In the genomic region with DNA sequence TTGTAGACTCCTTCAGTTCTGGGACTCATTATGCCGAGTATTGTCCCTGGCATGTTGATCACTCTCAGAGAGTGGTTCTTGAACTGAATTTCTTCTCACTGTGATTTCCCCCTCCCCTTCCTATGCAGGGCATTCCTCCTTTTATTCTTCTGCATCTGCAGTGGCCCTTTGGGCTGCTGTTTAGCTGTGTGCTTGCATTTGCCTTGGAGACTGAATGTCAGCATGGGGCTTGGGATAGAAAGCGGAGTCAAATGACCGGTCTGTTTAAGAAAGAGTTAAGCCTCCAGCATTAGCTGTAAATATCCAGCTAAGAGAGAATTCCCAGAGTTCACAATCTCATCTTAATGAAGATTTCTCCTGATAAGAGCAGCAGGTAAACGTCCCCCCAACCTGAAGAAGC, we compare ENCODE assay signal across 32 cellular contexts.
DNase-seq lines count a peak whose midpoint lies in the region; ATAC-seq, FAIRE-seq and TF ChIP-seq lines count a peak whose summit lies in the region.
"Had no signal": no experiment of that assay in that cellular context is flagged by ENCODE, and none has a peak within 500 bp of the region (broad histone marks: within the 10 kb centered on the region; RNA-seq: fewer than 3 reads in every experiment).

No MANE protein-coding gene starts in this region.

- peak overlapping the region; percentile 82 for H3K27ac Mint-ChIP-seq in endodermal cell
- H3K27ac Mint-ChIP-seq: activated CD4-positive, alpha-beta T cell treated with anti-CD3 and anti-CD28 coated beads, Interleukin-2, amount 10 ng/mL, durations not matched to agents 24 days and 14 days; activated naive CD8-positive, alpha-beta T cell treated with anti-CD3 and anti-CD28 coated beads, Interleukin-2, amount 50 U/mL, for 24 hours; activated T-cell treated with anti-CD3 and anti-CD28 coated beads, Interleukin-2, amount 50 U/mL, for 24 hours; CD8-positive, alpha-beta T cell; T-helper 2 cell treated with Interferon-gamma antibody and Interleukin-4, amounts not matched to agents 5 μg/mL and 100 μg/mL, for 36 hours had no signal

- H3K4me2 ChIP-seq in HepG2 (ENCODE audit: low read depth, low read length) (no peak overlapping the region), OCI-LY7 (ENCODE audit: low read length) (no peak overlapping the region)
- H3K4me2 ChIP-seq: KMS-11 had no signal

- no peak overlapping the region for H3K4me3 ChIP-seq in HepG2 (replicated peaks in 1 of 3; ENCODE audit: insufficient read depth in 1 of 3, low read depth in 2 of 3, low read length in 3 of 3)
- no peak overlapping the region for H3K4me3 ChIP-seq in right lobe of liver
- no peak overlapping the region for H3K4me3 ChIP-seq in endodermal cell (ENCODE audit: low read length)
- H3K4me3 ChIP-seq in mesodermal cell (ENCODE audit: extremely low read depth, insufficient read depth, low read length, poor library complexity, severe bottlenecking) = no peak overlapping the region
- no peak overlapping the region for H3K4me3 ChIP-seq in OCI-LY7 (ENCODE audit: low read depth, low read length, poor library complexity, severe bottlenecking)
- H3K4me3 ChIP-seq: dorsolateral prefrontal cortex, lower lobe of right lung, prostate gland had no signal

- H3K27me3 ChIP-seq in HepG2 (ENCODE audit: control insufficient read depth in 1 of 2, insufficient read depth in 2 of 2, low read length in 2 of 2) = no peaks in the 10 kb centered on the region; a peak in 1 of 5 replicates
- H3K27me3 ChIP-seq in right lobe of liver = no peaks in the 10 kb centered on the region
- H3K27me3 ChIP-seq in endodermal cell (ENCODE audit: control insufficient read depth, insufficient read depth, low read length, poor library complexity, severe bottlenecking) = no peaks in the 10 kb centered on the region
- H3K27me3 ChIP-seq: neutrophil had no signal

- no peak for TF ChIP-seq EP300 in HepG2 (IDR thresholded peaks at IDR 0.05; ENCODE audit: low read depth in 2 of 2, low read length in 2 of 2)
- no peak for TF ChIP-seq EP300 in HepG2 (CRISPR knock-in tag; IDR thresholded peaks at IDR 0.05; ENCODE audit: borderline replicate concordance)

- intact Hi-C loops in HepG2 (cut with micrococcal nuclease; ENCODE audit: unreplicated experiment) = no loop called here
- intact Hi-C loops in right lobe of liver (cut with DNase I) = no loop called here
- intact Hi-C loops in OCI-LY7 (cut with micrococcal nuclease; ENCODE audit: unreplicated experiment) = no loop called here

- WGBS in HepG2 (ENCODE audit: low lambda C conversion rate) = 60% methylated on average over 4 of the region's 4 CpGs
- 45% methylated on average over 4 of the region's 4 CpGs for WGBS in right lobe of liver (ENCODE audit: insufficient coverage, low coverage, low lambda C conversion rate, missing lambda C conversion rate)
- WGBS in endodermal cell (ENCODE audit: insufficient coverage in 1 of 2, insufficient read length in 1 of 2), 2 experiments = 24 to 43% methylated on average over 1 to 4 of the region's 4 CpGs
- 40 to 50% methylated on average over 1 of the region's 4 CpGs for WGBS in mesodermal cell (ENCODE audit: insufficient coverage in 2 of 2), 2 experiments

- TF ChIP-seq POLR2A in HepG2 (IDR thresholded peaks at IDR 0.05; ENCODE audit: insufficient read depth in 1 of 2, low read depth in 2 of 2, low read length in 2 of 2) = no peak
- TF ChIP-seq POLR2A in right lobe of liver (IDR thresholded peaks at IDR 0.05) = no peak

- H2AFZ ChIP-seq in HepG2 (ENCODE audit: low read length) = no peak overlapping the region
- no peak overlapping the region for H2AFZ ChIP-seq in OCI-LY7 (ENCODE audit: low read length)

- ATAC-seq in HepG2 (no peak), right lobe of liver (no peak)
- ATAC-seq: activated naive CD8-positive, alpha-beta T cell treated with anti-CD3 and anti-CD28 coated beads, Interleukin-2, amount 50 U/mL, for 24 hours; CD8-positive, alpha-beta T cell; lower lobe of right lung; stimulated activated naive CD8-positive, alpha-beta T cell treated with anti-CD3 and anti-CD28 coated beads, Interleukin-15, amount 100 ng/mL, for 72 hours had no signal

- H4K20me1 ChIP-seq in HepG2 (ENCODE audit: insufficient read depth, low read length) (no peaks in the 10 kb centered on the region), OCI-LY7 (ENCODE audit: insufficient read depth, low read length) (no peaks in the 10 kb centered on the region)

- in situ Hi-C loops in HepG2 (cut with HindIII; ENCODE audit: extremely low pct_ligation_motif_present, low pct_unique_long_range_greater_than_20kb) = no loop called here

- H3K9me3 ChIP-seq in HepG2 (ENCODE audit: low read length) (no peaks in the 10 kb centered on the region), right lobe of liver (no peaks in the 10 kb centered on the region), endodermal cell (ENCODE audit: control insufficient read depth, low read length) (peaks cover 44% of the 10 kb centered on the region), mesodermal cell (ENCODE audit: control insufficient read depth, low read length) (no peaks in the 10 kb centered on the region), OCI-LY7 (ENCODE audit: low read length) (no peaks in the 10 kb centered on the region)
- H3K9me3 ChIP-seq: lower lobe of right lung, neutrophil, prostate gland had no signal

- CTCF ChIA-PET in HepG2 (lab: Yijun Ruan, JAX; ENCODE audit: low intra/inter-chr PET ratio, low total read pairs) (no interaction called here), OCI-LY7 (lab: Charles Lee; ENCODE audit: unreplicated experiment) (no interaction called here)

- H3K27ac ChIP-seq in HepG2 (ENCODE audit: extremely low read length, insufficient read depth, low read length) = no peak overlapping the region
- no peak overlapping the region for H3K27ac ChIP-seq in right lobe of liver
- H3K27ac ChIP-seq in endodermal cell (ENCODE audit: low read depth, low read length) = peak overlapping the region; percentile 52
- H3K27ac ChIP-seq in mesodermal cell (ENCODE audit: low read depth, low read length, severe bottlenecking) = peak overlapping the region; percentile 41
- H3K27ac ChIP-seq in OCI-LY7 (ENCODE audit: low read depth, low read length, poor library complexity, severe bottlenecking) = no peak overlapping the region
- H3K27ac ChIP-seq: dorsolateral prefrontal cortex, KMS-11, lower lobe of right lung, neutrophil, prostate gland, VCaP had no signal

- H3K9ac ChIP-seq in HepG2 (ENCODE audit: insufficient read depth, low read depth, low read length) (no peak overlapping the region), endodermal cell (ENCODE audit: extremely low read depth, low read length, poor library complexity, severe bottlenecking) (no peak overlapping the region)
- H3K9ac ChIP-seq: KMS-11 had no signal

- H3K36me3 Mint-ChIP-seq in endodermal cell (ENCODE audit: low read depth) = peaks cover 12% of the 10 kb centered on the region
- H3K36me3 Mint-ChIP-seq: CD8-positive, alpha-beta T cell had no signal

- no peak for TF ChIP-seq RAD21 in HepG2 (CRISPR knock-in tag; IDR thresholded peaks at IDR 0.05)

- no peaks in the 10 kb centered on the region for H3K27me3 Mint-ChIP-seq in endodermal cell (ENCODE audit: insufficient read depth)
- H3K27me3 Mint-ChIP-seq: activated CD4-positive, alpha-beta T cell treated with anti-CD3 and anti-CD28 coated beads, Interleukin-2, amount 10 ng/mL, durations not matched to agents 24 days and 14 days had no signal

- peaks cover 26% of the 10 kb centered on the region for H3K9me3 Mint-ChIP-seq in endodermal cell
- H3K9me3 Mint-ChIP-seq: activated CD4-positive, alpha-beta T cell treated with anti-CD3 and anti-CD28 coated beads, Interleukin-2, amount 10 ng/mL, durations not matched to agents 24 days and 14 days; activated naive CD8-positive, alpha-beta T cell treated with anti-CD3 and anti-CD28 coated beads, Interleukin-2, amount 50 U/mL, for 24 hours; activated T-cell treated with anti-CD3 and anti-CD28 coated beads, Interleukin-2, amount 50 U/mL, for 24 hours; CD8-positive, alpha-beta T cell; central memory CD8-positive, alpha-beta T cell; stimulated activated naive CD8-positive, alpha-beta T cell treated with anti-CD3 and anti-CD28 coated beads, Interleukin-15, amount 100 ng/mL, for 72 hours; T-helper 2 cell treated with Interferon-gamma antibody and Interleukin-4, amounts not matched to agents 5 μg/mL and 100 μg/mL, for 36 hours had no signal

- no peak overlapping the region for H3K4me3 Mint-ChIP-seq in endodermal cell
- H3K4me3 Mint-ChIP-seq: activated CD4-positive, alpha-beta T cell treated with anti-CD3 and anti-CD28 coated beads, Interleukin-2, amount 10 ng/mL, durations not matched to agents 24 days and 14 days; activated naive CD8-positive, alpha-beta T cell treated with anti-CD3 and anti-CD28 coated beads, Interleukin-2, amount 50 U/mL, for 24 hours; activated T-cell treated with anti-CD3 and anti-CD28 coated beads, Interleukin-2, amount 50 U/mL, for 24 hours; CD8-positive, alpha-beta T cell; central memory CD8-positive, alpha-beta T cell; stimulated activated naive CD8-positive, alpha-beta T cell treated with anti-CD3 and anti-CD28 coated beads, Interleukin-15, amount 100 ng/mL, for 72 hours; T-helper 2 cell treated with Interferon-gamma antibody and Interleukin-4, amounts not matched to agents 5 μg/mL and 100 μg/mL, for 36 hours had no signal

- peaks cover 18% of the 10 kb centered on the region for H3K4me1 ChIP-seq in HepG2 (ENCODE audit: insufficient read depth, low read length)
- H3K4me1 ChIP-seq in right lobe of liver = no peaks in the 10 kb centered on the region
- H3K4me1 ChIP-seq in endodermal cell (ENCODE audit: control insufficient read depth, insufficient read depth, low read length) = peaks cover 11% of the 10 kb centered on the region
- H3K4me1 ChIP-seq in mesodermal cell (ENCODE audit: control insufficient read depth, insufficient read depth, low read length, poor library complexity, severe bottlenecking) = peaks cover 5% of the 10 kb centered on the region
- no peaks in the 10 kb centered on the region for H3K4me1 ChIP-seq in OCI-LY7 (ENCODE audit: insufficient read depth, low read length, poor library complexity, severe bottlenecking)
- H3K4me1 ChIP-seq: lower lobe of right lung, prostate gland had no signal

- DNase-seq in HepG2 (ENCODE audit: low spot score) (no peak), right lobe of liver (no peak), endodermal cell (peak; percentile 84), OCI-LY7 (ENCODE audit: low spot score) (no peak), NCI-H2029 treated with DMSO at 0.1 percent for 48 hours (lab: John Stamatoyannopoulos, UW) (no peak), T-helper 2 cell (no peak)
- no peak for DNase-seq in stimulated activated CD4-positive, alpha-beta T cell treated with anti-CD3 and anti-CD28 coated beads, Interleukin-15, amount 100 ng/mL, for 24 hours
- DNase-seq: activated CD4-positive, alpha-beta T cell treated with anti-CD3 and anti-CD28 coated beads, Interleukin-2, amount 10 ng/mL, durations not matched to agents 24 days and 14 days; activated gamma-delta T cell treated with Interleukin-2 at 50 U/mL for 16 hours; activated naive CD8-positive, alpha-beta T cell treated with anti-CD3 and anti-CD28 coated beads, Interleukin-2, amount 50 U/mL, for 24 hours; activated T-cell treated with anti-CD3 and anti-CD28 coated beads, Interleukin-2, amount 50 U/mL, for 24 hours; CD8-positive, alpha-beta T cell; DMS 273 treated with DMSO at 0.1 percent for 48 hours; dorsolateral prefrontal cortex; GDM1; HCEC 1CT; hippocampal formation; kidney glomerular epithelial cell; lower lobe of right lung; NCI-H2081 treated with DMSO at 0.1 percent for 48 hours; NCI-H446 treated with DMSO at 0.1 percent for 48 hours; NK-92 treated with Interleukin-12 subunit alpha and Interleukin-12 subunit beta, amount 100 ng/mL, for 24 hours; Right ventricle myocardium superior; stimulated activated CD8-positive, alpha-beta memory T cell treated with anti-CD3 and anti-CD28 coated beads, Interleukin-4, amount 100 ng/mL, for 48 hours; stimulated activated naive CD8-positive, alpha-beta T cell treated with anti-CD3 and anti-CD28 coated beads, Interleukin-15, amount 100 ng/mL, for 72 hours had no signal

- H3K9me2 ChIP-seq in OCI-LY7 (ENCODE audit: insufficient read depth, low read length) = no peaks in the 10 kb centered on the region

- H3K79me2 ChIP-seq in HepG2 (ENCODE audit: insufficient read depth, low read length) (no peaks in the 10 kb centered on the region), OCI-LY7 (ENCODE audit: insufficient read depth, low read depth, low read length) (no peaks in the 10 kb centered on the region)

- BruUV-seq in HepG2 (replicated peaks; lab: Mats Ljungman, UMichigan) = no TSS peak
- BruUV-seq in OCI-LY7 (replicated peaks; lab: Mats Ljungman, UMichigan) = no TSS peak

- H3K36me3 ChIP-seq in HepG2 (replicated peaks in 1 of 2; ENCODE audit: control insufficient read depth in 1 of 2, insufficient read depth in 2 of 2, low read length in 2 of 2) (no peaks in the 10 kb centered on the region), right lobe of liver (no peaks in the 10 kb centered on the region), endodermal cell (ENCODE audit: control insufficient read depth, insufficient read depth, low read length) (no peaks in the 10 kb centered on the region), mesodermal cell (ENCODE audit: control insufficient read depth, insufficient read depth, low read length) (no peaks in the 10 kb centered on the region), OCI-LY7 (ENCODE audit: insufficient read depth, low read length) (no peaks in the 10 kb centered on the region)
- H3K36me3 ChIP-seq: lower lobe of right lung, neutrophil, prostate gland had no signal

- H3K4me1 Mint-ChIP-seq in endodermal cell = peaks cover 13% of the 10 kb centered on the region
- H3K4me1 Mint-ChIP-seq: activated CD4-positive, alpha-beta T cell treated with anti-CD3 and anti-CD28 coated beads, Interleukin-2, amount 10 ng/mL, durations not matched to agents 24 days and 14 days; activated naive CD8-positive, alpha-beta T cell treated with anti-CD3 and anti-CD28 coated beads, Interleukin-2, amount 50 U/mL, for 24 hours; central memory CD8-positive, alpha-beta T cell; stimulated activated naive CD8-positive, alpha-beta T cell treated with anti-CD3 and anti-CD28 coated beads, Interleukin-15, amount 100 ng/mL, for 72 hours had no signal

- no peak for FAIRE-seq in HepG2 (lab: Jason Lieb, UNC)

- no peak for TF ChIP-seq CTCF in HepG2 (CRISPR knock-in tag; IDR thresholded peaks at IDR 0.05)
- TF ChIP-seq CTCF in right lobe of liver (IDR thresholded peaks at IDR 0.05) = no peak
- TF ChIP-seq CTCF in endodermal cell (conservative IDR thresholded peaks at IDR 0.05) = no peak
- no peak for TF ChIP-seq CTCF in OCI-LY7 (conservative IDR thresholded peaks at IDR 0.05; ENCODE audit: low read length)

- POLR2A ChIA-PET in HepG2 (lab: Yijun Ruan, JAX) = no interaction called here
- POLR2A ChIA-PET in OCI-LY7 (lab: Charles Lee) = interaction anchor here (0.7 kb wide), 1 partner anchor 38 kb away, joined by 4 read pairs; no protein-coding TSS in a partner anchor

Comparison
In these comparisons a context has a peak if more than half of its experiments do, and no peak if none do; other contexts are left out.
1. H3K27ac ChIP-seq: peak in endodermal cell (single experiment) and mesodermal cell (single experiment); none in HepG2 (single experiment), right lobe of liver (0 of 3) and OCI-LY7 (single experiment).